In genomic region chr20:50731930-50732690, GRCh38 we compare ENCODE assay signal across 1 cellular context.
TF ChIP-seq lines count a peak whose summit lies in the region.

No MANE protein-coding gene starts in this region.

TF ChIP-seq in IMR-90, 13 proteins besides CTCF, POLR2A, EP300 and RAD21 (continued from another document):
- TF ChIP-seq ELK1 (IDR thresholded peaks at IDR 0.05; ENCODE audit: borderline replicate concordance, low read depth, low read length): no peak
